19 cellular contexts compared by ENCODE assay signal in the genomic region with DNA sequence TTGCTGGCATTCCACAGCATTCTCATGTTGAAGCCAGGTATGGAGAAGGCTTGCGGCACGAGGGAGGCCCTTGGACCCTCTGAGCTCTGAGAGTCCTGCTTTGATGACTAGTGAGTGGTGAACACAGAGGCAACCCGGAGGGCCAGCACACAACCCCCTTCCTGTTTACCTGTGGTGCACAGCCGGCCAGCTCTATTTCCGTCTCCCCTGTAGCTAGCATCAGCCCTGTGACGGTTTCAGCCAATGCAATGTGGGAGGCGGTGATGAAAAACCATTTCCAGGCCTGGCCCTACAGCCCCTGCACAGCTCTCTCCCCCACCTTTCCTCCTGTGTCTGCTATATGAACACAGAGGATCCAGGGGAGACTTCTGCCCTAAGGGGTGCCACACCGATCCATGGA.
DNase-seq lines count a peak whose midpoint lies in the region; ATAC-seq, FAIRE-seq and TF ChIP-seq lines count a peak whose summit lies in the region.
"Had no signal": no experiment of that assay in that cellular context is flagged by ENCODE, and none has a peak within 500 bp of the region (broad histone marks: within the 10 kb centered on the region; RNA-seq: fewer than 3 reads in every experiment).

No MANE protein-coding gene starts in this region.

- H3K18ac ChIP-seq in IMR-90 (ENCODE audit: low read depth, low read length) (no peak overlapping the region), H1 (ENCODE audit: extremely low read depth, low read length) (no peak overlapping the region)

- no peak overlapping the region for H3K4me3 ChIP-seq in IMR-90 (ENCODE audit: insufficient read depth, low read depth, low read length)
- no peak overlapping the region for H3K4me3 ChIP-seq in H1 (ENCODE audit: extremely low read depth in 1 of 4, insufficient read depth in 2 of 4, low read depth in 3 of 4, low read length in 4 of 4)
- H3K4me3 ChIP-seq: Peyer's patch had no signal

- TF ChIP-seq RAD21 in IMR-90 (IDR thresholded peaks at IDR 0.05; ENCODE audit: low read length), result no peak
- no peak for TF ChIP-seq RAD21 in H1 (IDR thresholded peaks at IDR 0.05 in 1 of 2, conservative IDR thresholded peaks at IDR 0.05 in 1 of 2; ENCODE audit: low read depth in 2 of 2, low read length in 2 of 2)

- H2BK15ac ChIP-seq in IMR-90 (ENCODE audit: low read depth, low read length) (no peak overlapping the region), H1 (ENCODE audit: low read length) (no peak overlapping the region)

- H3K4me2 ChIP-seq in IMR-90 (ENCODE audit: low read depth, low read length) (no peak overlapping the region), H1 (ENCODE audit: insufficient read depth in 1 of 2, low read depth in 2 of 2, low read length in 2 of 2) (no peak overlapping the region)

- dilution Hi-C loops in IMR-90 (cut with HindIII; ENCODE audit: low sequenced_read_pairs, unreplicated experiment), result no loop called here

- H3K14ac ChIP-seq in IMR-90 (replicated peaks; ENCODE audit: low read depth, low read length) (no peak overlapping the region), H1 (ENCODE audit: insufficient read length) (no peak overlapping the region)

- H2AK9ac ChIP-seq in IMR-90 (replicated peaks; ENCODE audit: low read depth, low read length, poor library complexity), result peak overlapping the region; percentile 16

- in situ Hi-C loops in IMR-90 (cut with MboI; ENCODE audit: low sequenced_read_pairs), result no loop called here

- H3K27me3 ChIP-seq in IMR-90 (ENCODE audit: control insufficient read depth, insufficient read depth, low read length), result no peaks in the 10 kb centered on the region; the same call in 1 of the 2 replicates
- H3K27me3 ChIP-seq in H1 (replicated peaks in 1 of 4; ENCODE audit: control insufficient read depth in 3 of 4, extremely low read depth in 1 of 4, insufficient read depth in 3 of 4, low read length in 3 of 4), result no peaks in the 10 kb centered on the region
- H3K27me3 ChIP-seq: Peyer's patch had no signal

- FAIRE-seq in H1 (lab: Jason Lieb, UNC), result no peak
- FAIRE-seq: G401.6 had no signal

- H2BK120ac ChIP-seq in IMR-90 (ENCODE audit: low read depth, low read length) (no peak overlapping the region), H1 (replicated peaks; ENCODE audit: low read depth, low read length) (no peak overlapping the region)

- H4K8ac ChIP-seq in IMR-90 (ENCODE audit: low read depth in 2 of 2, low read length in 2 of 2), result no peak overlapping the region
- no peak overlapping the region for H4K8ac ChIP-seq in H1 (ENCODE audit: extremely low read depth, insufficient read depth, low read length)

- no peak for TF ChIP-seq POLR2A in IMR-90 (IDR thresholded peaks at IDR 0.05; ENCODE audit: low read depth, low read length)
- TF ChIP-seq POLR2A in H1 (IDR thresholded peaks at IDR 0.05; ENCODE audit: control extremely low read depth in 1 of 2, low read depth in 2 of 2, low read length in 2 of 2), result no peak

- no peaks in the 10 kb centered on the region for H3K9me3 ChIP-seq in IMR-90 (ENCODE audit: control insufficient read depth, insufficient read depth, low read length)
- H3K9me3 ChIP-seq in H1 (ENCODE audit: insufficient read depth in 2 of 2, low read depth in 1 of 2, low read length in 1 of 2), result no peaks in the 10 kb centered on the region
- H3K9me3 ChIP-seq: Peyer's patch had no signal

- H3K23ac ChIP-seq in IMR-90 (ENCODE audit: low read depth, low read length) (no peak overlapping the region), H1 (ENCODE audit: insufficient read length) (no peak overlapping the region)

- DNase-seq in IMR-90 (no peak), H1 (ENCODE audit: low read depth in 1 of 2, low spot score in 2 of 2) (no peak), C1 segment of cervical spinal cord (lab: John Stamatoyannopoulos, UW) (no peak)
- DNase-seq: CD4-positive, CD25-positive, alpha-beta regulatory T cell; DMS79 treated with DMSO at 0.1 percent for 48 hours; HFFc6; KBM-7; MV-4-11; NCI-H1417 treated with DMSO at 0.1 percent for 48 hours; NCI-H2029; NCI-H2171; NCI-H446 treated with DMSO at 0.1 percent for 48 hours; Peyer's patch had no signal

- WGBS in IMR-90 (ENCODE audit: extremely low coverage in 2 of 2, insufficient read length in 1 of 2), 2 experiments, result 67% methylated on average over 3 of the region's 8 CpGs; no CpG with 5 or more reads in 1 of the 2 experiments
- 89% methylated on average over 8 of the region's 8 CpGs; no CpG with 5 or more reads in 1 of the 2 experiments for WGBS in H1 (ENCODE audit: extremely low coverage in 1 of 2, insufficient coverage in 1 of 2, insufficient read length in 1 of 2, insufficient replicate concordance in 2 of 2, low coverage in 1 of 2, low lambda C conversion rate in 2 of 2, missing lambda C conversion rate in 1 of 2), 2 experiments

- H4K20me1 ChIP-seq in IMR-90 (ENCODE audit: insufficient read depth, low read length), result no peaks in the 10 kb centered on the region
- H4K20me1 ChIP-seq in H1 (replicated peaks in 1 of 2; ENCODE audit: control insufficient read depth in 1 of 2, insufficient read depth in 2 of 2, low read length in 2 of 2), result no peaks in the 10 kb centered on the region

- H3K79me1 ChIP-seq in IMR-90 (ENCODE audit: low read depth in 1 of 2, low read length in 2 of 2) (no peaks in the 10 kb centered on the region), H1 (ENCODE audit: low read depth, low read length) (no peaks in the 10 kb centered on the region)

- H3K4me1 ChIP-seq in IMR-90 (ENCODE audit: control insufficient read depth, insufficient read depth, low read length), result no peaks in the 10 kb centered on the region
- no peaks in the 10 kb centered on the region for H3K4me1 ChIP-seq in H1 (replicated peaks in 1 of 4; ENCODE audit: control insufficient read depth in 3 of 4, insufficient read depth in 4 of 4, low read length in 3 of 4)
- H3K4me1 ChIP-seq: Peyer's patch had no signal

- H2AK5ac ChIP-seq in IMR-90 (ENCODE audit: low read depth, low read length), result no peak overlapping the region
- H2AK5ac ChIP-seq in H1 (ENCODE audit: low read depth, low read length), result no peak overlapping the region

- H3K27ac ChIP-seq in IMR-90 (ENCODE audit: insufficient read depth, low read length) (no peak overlapping the region), H1 (ENCODE audit: low read depth, low read length) (no peak overlapping the region)
- H3K27ac ChIP-seq: Peyer's patch had no signal

- no peaks in the 10 kb centered on the region for H3K36me3 ChIP-seq in IMR-90 (ENCODE audit: control insufficient read depth, insufficient read depth, low read length)
- H3K36me3 ChIP-seq in H1 (ENCODE audit: control insufficient read depth in 2 of 4, insufficient read depth in 4 of 4, low read length in 3 of 4), result no peaks in the 10 kb centered on the region
- H3K36me3 ChIP-seq: Peyer's patch had no signal

- no peak overlapping the region for H2BK20ac ChIP-seq in IMR-90 (ENCODE audit: low read depth, low read length)
- H2BK20ac ChIP-seq in H1 (ENCODE audit: low read length), result no peak overlapping the region

- no peaks in the 10 kb centered on the region for H3K23me2 ChIP-seq in H1 (ENCODE audit: low read depth, low read length)

- H4K5ac ChIP-seq in IMR-90 (ENCODE audit: low read depth, low read length) (no peak overlapping the region), H1 (ENCODE audit: insufficient read length, low read depth, low read length) (no peak overlapping the region)

- H4K91ac ChIP-seq in IMR-90 (ENCODE audit: insufficient read depth, low read depth, low read length) (no peak overlapping the region), H1 (replicated peaks; ENCODE audit: insufficient read length, low read length) (no peak overlapping the region)

- H3K56ac ChIP-seq in IMR-90 (ENCODE audit: extremely low read depth, insufficient read depth, low read length) (no peak overlapping the region), H1 (replicated peaks; ENCODE audit: insufficient read length, low read depth, low read length) (no peak overlapping the region)

- H2AFZ ChIP-seq in IMR-90 (replicated peaks; ENCODE audit: low read length, poor library complexity) (no peak overlapping the region), H1 (ENCODE audit: low read length) (0 out of 2 replicates have a peak overlapping the region, but pooled peaks have one; percentile 25)

- no peak for TF ChIP-seq CTCF in IMR-90 (conservative IDR thresholded peaks at IDR 0.05; ENCODE audit: low read depth, low read length)
- no peak for TF ChIP-seq CTCF in H1 (IDR thresholded peaks at IDR 0.05; ENCODE audit: control extremely low read depth in 1 of 3, insufficient read depth in 1 of 3, low read depth in 1 of 3, low read length in 3 of 3)

- H3K79me2 ChIP-seq in H1 (ENCODE audit: control insufficient read depth in 1 of 2, insufficient read depth in 2 of 2, low read length in 2 of 2), result no peaks in the 10 kb centered on the region

- intact Hi-C loops in IMR-90 (cut with micrococcal nuclease), result no loop called here

- H3K4ac ChIP-seq in IMR-90 (ENCODE audit: low read depth, low read length) (no peak overlapping the region), H1 (replicated peaks; ENCODE audit: insufficient read length, low read depth, low read length) (no peak overlapping the region)

- no peaks in the 10 kb centered on the region for H3K9me1 ChIP-seq in IMR-90 (ENCODE audit: insufficient read depth, low read length)

- peak; percentile 68 for ATAC-seq in GM18867 (IDR thresholded peaks at IDR 0.05; ENCODE audit: unreplicated experiment)
- peak; percentile 64 for ATAC-seq in GM21423 (IDR thresholded peaks at IDR 0.05; ENCODE audit: unreplicated experiment)
- ATAC-seq in IMR-90 (ENCODE audit: low read depth), result no peak
- ATAC-seq in HG02610 (IDR thresholded peaks at IDR 0.05; ENCODE audit: unreplicated experiment), result no peak
- ATAC-seq in GM21529 (IDR thresholded peaks at IDR 0.05; ENCODE audit: unreplicated experiment), result no peak
- ATAC-seq: Right ventricle myocardium inferior had no signal

- H3K9ac ChIP-seq in IMR-90 (ENCODE audit: low read depth, low read length), result no peak overlapping the region
- no peak overlapping the region for H3K9ac ChIP-seq in H1 (replicated peaks in 1 of 4; ENCODE audit: extremely low read depth in 1 of 4, low read depth in 3 of 4, low read length in 3 of 4)

- no TSS peak for BruUV-seq in IMR-90 (replicated peaks; lab: Mats Ljungman, UMichigan)

- no peak overlapping the region for H2BK5ac ChIP-seq in IMR-90 (ENCODE audit: low read depth, low read length, poor library complexity, severe bottlenecking)
- H2BK5ac ChIP-seq in H1 (ENCODE audit: low read depth, low read length), result no peak overlapping the region

- no peak overlapping the region for H2BK12ac ChIP-seq in H1 (ENCODE audit: low read depth, low read length)

- TF ChIP-seq EP300 in H1 (IDR thresholded peaks at IDR 0.05; ENCODE audit: borderline replicate concordance in 1 of 2, low read depth in 2 of 2, low read length in 2 of 2), result no peak

- POLR2A ChIA-PET in IMR-90 (lab: Charles Lee; ENCODE audit: unreplicated experiment), result no interaction called here
- POLR2A ChIA-PET in H1 (lab: Charles Lee; ENCODE audit: partially characterized antibody), result no interaction called here

- CTCF ChIA-PET in IMR-90 (lab: Yijun Ruan, JAX), result no interaction called here
- CTCF ChIA-PET in H1 (lab: Charles Lee; ENCODE audit: partially characterized antibody), result interaction anchor here (0.8 to 4.4 kb wide), 3 partner anchors 9 to 17 kb away, joined by 3 to 25 read pairs (median 4); no protein-coding TSS in a partner anchor

TF ChIP-seq in IMR-90, 13 proteins besides CTCF, POLR2A, EP300 and RAD21 (continues in another document):
- no peak for TF ChIP-seq MAZ (IDR thresholded peaks at IDR 0.05; ENCODE audit: borderline replicate concordance, low read depth, low read length)

Comparison
In these comparisons a context has a peak if more than half of its experiments do, and no peak if none do; other contexts are left out.
1. ATAC-seq: peak in GM18867 (single experiment) and GM21423 (single experiment); none in IMR-90 (single experiment), HG02610 (single experiment) and GM21529 (single experiment).